ENCODE assay signal across 1 cellular context in the genomic region with DNA sequence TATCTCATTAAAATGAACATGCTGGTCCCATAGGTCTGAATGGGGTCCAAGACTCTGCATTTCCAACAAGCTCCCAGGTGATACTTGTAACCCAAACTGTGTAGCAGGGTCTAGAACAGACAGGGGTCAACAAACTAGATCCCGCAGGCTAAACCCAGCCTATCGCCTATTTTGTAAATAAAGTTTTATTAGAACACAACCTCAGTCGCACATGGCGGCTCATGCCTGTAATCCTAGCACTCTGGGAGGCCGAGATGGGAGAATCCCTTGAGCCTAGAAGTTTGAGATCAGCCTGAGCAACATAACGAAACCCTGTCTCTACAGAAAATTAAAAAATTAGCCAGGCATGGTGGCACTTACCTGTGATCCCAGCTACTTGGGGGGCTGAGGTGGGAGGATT.
TF ChIP-seq lines count a peak whose summit lies in the region.

No MANE protein-coding gene starts in this region.

TF ChIP-seq in GM12878, 131 proteins besides CTCF, POLR2A, EP300 and RAD21 (continued from another document):
- TF ChIP-seq, protein P1, sequence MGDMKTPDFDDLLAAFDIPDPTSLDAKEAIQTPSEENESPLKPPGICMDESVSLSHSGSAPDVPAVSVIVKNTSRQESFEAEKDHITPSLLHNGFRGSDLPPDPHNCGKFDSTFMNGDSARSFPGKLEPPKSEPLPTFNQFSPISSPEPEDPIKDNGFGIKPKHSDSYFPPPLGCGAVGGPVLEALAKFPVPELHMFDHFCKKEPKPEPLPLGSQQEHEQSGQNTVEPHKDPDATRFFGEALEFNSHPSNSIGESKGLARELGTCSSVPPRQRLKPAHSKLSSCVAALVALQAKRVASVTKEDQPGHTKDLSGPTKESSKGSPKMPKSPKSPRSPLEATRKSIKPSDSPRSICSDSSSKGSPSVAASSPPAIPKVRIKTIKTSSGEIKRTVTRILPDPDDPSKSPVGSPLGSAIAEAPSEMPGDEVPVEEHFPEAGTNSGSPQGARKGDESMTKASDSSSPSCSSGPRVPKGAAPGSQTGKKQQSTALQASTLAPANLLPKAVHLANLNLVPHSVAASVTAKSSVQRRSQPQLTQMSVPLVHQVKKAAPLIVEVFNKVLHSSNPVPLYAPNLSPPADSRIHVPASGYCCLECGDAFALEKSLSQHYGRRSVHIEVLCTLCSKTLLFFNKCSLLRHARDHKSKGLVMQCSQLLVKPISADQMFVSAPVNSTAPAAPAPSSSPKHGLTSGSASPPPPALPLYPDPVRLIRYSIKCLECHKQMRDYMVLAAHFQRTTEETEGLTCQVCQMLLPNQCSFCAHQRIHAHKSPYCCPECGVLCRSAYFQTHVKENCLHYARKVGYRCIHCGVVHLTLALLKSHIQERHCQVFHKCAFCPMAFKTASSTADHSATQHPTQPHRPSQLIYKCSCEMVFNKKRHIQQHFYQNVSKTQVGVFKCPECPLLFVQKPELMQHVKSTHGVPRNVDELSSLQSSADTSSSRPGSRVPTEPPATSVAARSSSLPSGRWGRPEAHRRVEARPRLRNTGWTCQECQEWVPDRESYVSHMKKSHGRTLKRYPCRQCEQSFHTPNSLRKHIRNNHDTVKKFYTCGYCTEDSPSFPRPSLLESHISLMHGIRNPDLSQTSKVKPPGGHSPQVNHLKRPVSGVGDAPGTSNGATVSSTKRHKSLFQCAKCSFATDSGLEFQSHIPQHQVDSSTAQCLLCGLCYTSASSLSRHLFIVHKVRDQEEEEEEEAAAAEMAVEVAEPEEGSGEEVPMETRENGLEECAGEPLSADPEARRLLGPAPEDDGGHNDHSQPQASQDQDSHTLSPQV (IDR thresholded peaks at IDR 0.05) = no peak
